Comparison of ENCODE assay signal across 1 cellular context in genomic region chr12:70849265-70849960, GRCh38.
TF ChIP-seq lines count a peak whose summit lies in the region.

No MANE protein-coding gene starts in this region.

TF ChIP-seq in HCT116, 20 proteins besides CTCF, POLR2A, EP300 and RAD21 (continued from another document):
- TF ChIP-seq REST (IDR thresholded peaks at IDR 0.05; ENCODE audit: low read depth) = no peak
- TF ChIP-seq ZFX (IDR thresholded peaks at IDR 0.05) = no peak
- TF ChIP-seq POLR2AphosphoS5 (IDR thresholded peaks at IDR 0.05; ENCODE audit: low read depth, low read length) = no peak
- no peak for TF ChIP-seq SP1 (IDR thresholded peaks at IDR 0.05; ENCODE audit: low read depth)
